1 cellular context compared by ENCODE assay signal in genomic region chr3:114056130-114057010, GRCh38.
TF ChIP-seq lines count a peak whose summit lies in the region.

Gene CCDC191 (minus strand): TSS chr3:114056526. CDS start chr3:114056466, 60 bp downstream.
Gene QTRT2 (plus strand): TSS chr3:114056737. CDS start chr3:114065258, 8,521 bp downstream.

TF ChIP-seq in HepG2, 621 proteins besides CTCF, POLR2A, EP300 and RAD21 (continued from another document and continues in another):
- TF ChIP-seq ZNF609 (CRISPR knock-in tag; IDR thresholded peaks at IDR 0.05; ENCODE audit: borderline replicate concordance) (no peak), KDM1A (CRISPR knock-in tag; IDR thresholded peaks at IDR 0.05) (no peak), TEF (CRISPR knock-in tag; IDR thresholded peaks at IDR 0.05) (no peak), PHB2 (IDR thresholded peaks at IDR 0.05; ENCODE audit: partially characterized antibody) (no peak), ZNF800 (CRISPR knock-in tag; IDR thresholded peaks at IDR 0.05) (peak; percentile 79; the same call in 1 of the 2 replicates), ZNF577 (CRISPR knock-in tag; IDR thresholded peaks at IDR 0.05; ENCODE audit: borderline replicate concordance, low read depth) (no peak), ZNF331 (CRISPR knock-in tag; IDR thresholded peaks at IDR 0.05) (peak; percentile 40; the same call in 1 of the 2 replicates), CREB3 (CRISPR knock-in tag; IDR thresholded peaks at IDR 0.05) (no peak), ZBTB46 (CRISPR knock-in tag; IDR thresholded peaks at IDR 0.05; ENCODE audit: borderline replicate concordance) (no peak), ZFP62 (CRISPR knock-in tag; IDR thresholded peaks at IDR 0.05) (no peak), MLX (CRISPR knock-in tag; IDR thresholded peaks at IDR 0.05) (no peak; the same call in 1 of the 2 replicates), MZF1 (CRISPR knock-in tag; IDR thresholded peaks at IDR 0.05; ENCODE audit: borderline replicate concordance) (no peak), MLXIP (CRISPR knock-in tag; IDR thresholded peaks at IDR 0.05; ENCODE audit: borderline replicate concordance) (no peak), ESRRA (CRISPR knock-in tag; IDR thresholded peaks at IDR 0.05; ENCODE audit: low read depth) (peak; percentile 46; the same call in 1 of the 2 replicates), ZNF713 (CRISPR knock-in tag; IDR thresholded peaks at IDR 0.05) (no peak), NAIF1 (CRISPR knock-in tag; IDR thresholded peaks at IDR 0.05; ENCODE audit: borderline replicate concordance) (no peak), SNAI1 (CRISPR knock-in tag; IDR thresholded peaks at IDR 0.05; ENCODE audit: borderline replicate concordance) (no peak), PLRG1 (conservative IDR thresholded peaks at IDR 0.05) (no peak), MYNN (CRISPR knock-in tag; IDR thresholded peaks at IDR 0.05; ENCODE audit: low read depth) (no peak), ZNF180 (CRISPR knock-in tag; IDR thresholded peaks at IDR 0.05; ENCODE audit: borderline replicate concordance, low read depth) (peak; percentile 60), MTF1 (CRISPR knock-in tag; IDR thresholded peaks at IDR 0.05) (no peak), ASH2L (IDR thresholded peaks at IDR 0.05; ENCODE audit: insufficient read length, low read depth, low read length) (peak; percentile 85), SALL1 (CRISPR knock-in tag; IDR thresholded peaks at IDR 0.05) (peak; percentile 58; the same call in 1 of the 2 replicates), CCDC6 (CRISPR knock-in tag; IDR thresholded peaks at IDR 0.05) (no peak; the same call in 1 of the 2 replicates), ZNF737 (CRISPR knock-in tag; IDR thresholded peaks at IDR 0.05; ENCODE audit: borderline replicate concordance) (no peak), KLF16 (CRISPR knock-in tag; IDR thresholded peaks at IDR 0.05) (peak in 1 of 2 experiments; percentile 84; a peak in 1 of 4 replicates), RFXAP (CRISPR knock-in tag; IDR thresholded peaks at IDR 0.05; ENCODE audit: borderline replicate concordance) (peak; percentile 95), ZSCAN30 (CRISPR knock-in tag; IDR thresholded peaks at IDR 0.05) (no peak), ZNF83 (CRISPR knock-in tag; IDR thresholded peaks at IDR 0.05; ENCODE audit: borderline replicate concordance) (no peak), ZBED4 (CRISPR knock-in tag; IDR thresholded peaks at IDR 0.05; ENCODE audit: borderline replicate concordance) (no peak), HES4 (CRISPR knock-in tag; IDR thresholded peaks at IDR 0.05; ENCODE audit: borderline replicate concordance) (no peak), EHMT2 (IDR thresholded peaks at IDR 0.05; ENCODE audit: borderline replicate concordance, low read depth, low read length) (no peak), ZNF3 (CRISPR knock-in tag; IDR thresholded peaks at IDR 0.05) (no peak), MAX (IDR thresholded peaks at IDR 0.05) (peak; percentile 99), ZNF660 (CRISPR knock-in tag; IDR thresholded peaks at IDR 0.05; ENCODE audit: borderline replicate concordance, low read depth) (no peak), MAFK (conservative IDR thresholded peaks at IDR 0.05 in 1 of 2, IDR thresholded peaks at IDR 0.05 in 1 of 2; ENCODE audit: low read length in 2 of 2) (peak in 1 of 2 experiments; percentile 16; a peak in 2 of 4 replicates), CEBPB (IDR thresholded peaks at IDR 0.05; ENCODE audit: borderline replicate concordance, low read depth, low read length) (peak; percentile 65; the same call in 1 of the 2 replicates), ZNF552 (CRISPR knock-in tag; IDR thresholded peaks at IDR 0.05; ENCODE audit: borderline replicate concordance) (no peak), ZNF329 (CRISPR knock-in tag; IDR thresholded peaks at IDR 0.05; ENCODE audit: low read depth) (0 out of 2 replicates have a peak, but pooled peaks have one; percentile 38)
